In genomic region chr15:101723161-101723873, GRCh38 we compare ENCODE assay signal across 8 cellular contexts. TPM values are rescaled to one million over a fixed set of nuclear protein-coding genes. Genes with fewer than 3 reads are reported as not detected.
A peak's percentile ranks its signal among the peaks of the same experiment; 100 is the strongest.
DNase-seq lines count a peak whose midpoint lies in the region; ATAC-seq, FAIRE-seq and TF ChIP-seq lines count a peak whose summit lies in the region.

No MANE protein-coding gene starts in this region.

- BruUV-seq in K562 (replicated peaks; lab: Mats Ljungman, UMichigan), result TSS peak; percentile 66
- TSS peak; percentile 71 for BruUV-seq in HepG2 (replicated peaks; lab: Mats Ljungman, UMichigan)

- H3K36me3 ChIP-seq in BJ (ENCODE audit: control insufficient read depth, insufficient read depth, low read length) (peaks cover 12% of the 10 kb centered on the region), RWPE2 (ENCODE audit: low read depth) (peaks cover 18% of the 10 kb centered on the region; the same call in 1 of the 2 replicates), K562 (ENCODE audit: control insufficient read depth, insufficient read depth, low read length) (peaks cover 38% of the 10 kb centered on the region; the same call in 2 of the 3 replicates), HepG2 (replicated peaks in 1 of 2; ENCODE audit: control insufficient read depth in 1 of 2, insufficient read depth in 2 of 2, low read length in 2 of 2) (peaks cover 10 to 26% of the 10 kb centered on the region in 2 experiments)

- H3K4me1 ChIP-seq in RWPE2 (ENCODE audit: insufficient read depth, poor library complexity, severe bottlenecking) (peaks cover 3% of the 10 kb centered on the region), K562 (replicated peaks in 1 of 2; ENCODE audit: control insufficient read depth in 2 of 2, insufficient read depth in 2 of 2, low read length in 2 of 2) (peaks cover 6 to 13% of the 10 kb centered on the region in 2 experiments; a peak in 3 of 5 replicates), HepG2 (ENCODE audit: insufficient read depth, low read length) (peaks cover 21% of the 10 kb centered on the region)

- H3K9me1 ChIP-seq in K562 (ENCODE audit: control insufficient read depth, insufficient read depth, low read length), result no peaks in the 10 kb centered on the region

- no peak for TF ChIP-seq CTCF in BJ (IDR thresholded peaks at IDR 0.05; ENCODE audit: insufficient read depth, low read depth, low read length)
- TF ChIP-seq CTCF in RWPE2 (IDR thresholded peaks at IDR 0.05; ENCODE audit: poor library complexity, severe bottlenecking), result no peak
- no peak for TF ChIP-seq CTCF in K562 (IDR thresholded peaks at IDR 0.05 in 2 of 3, conservative IDR thresholded peaks at IDR 0.05 in 1 of 3; ENCODE audit: insufficient read depth in 2 of 3, low read depth in 1 of 3, low read length in 3 of 3)
- TF ChIP-seq CTCF in HepG2 (CRISPR knock-in tag; IDR thresholded peaks at IDR 0.05), result no peak

- peak overlapping the region; percentile 56 for H3K27ac Mint-ChIP-seq in stimulated activated naive B cell treated with anti-CD40 and anti-IgM and Interleukin-4, amounts not matched to agents 10 μg/mL and 1 μg/mL and 100 μg/mL, for 72 hours

- DNase-seq in BJ (ENCODE audit: low read depth) (no peak), RWPE2 (ENCODE audit: low spot score) (no peak), K562 (ENCODE audit: extremely low read depth in 1 of 4, low spot score in 3 of 4) (peak in 1 of 4 experiments; percentile 23), HepG2 (ENCODE audit: low spot score) (no peak), ACHN (no peak)
- peak; percentile 18 for DNase-seq in stimulated activated naive B cell treated with anti-CD40 and anti-IgM and Interleukin-4, amounts not matched to agents 10 μg/mL and 1 μg/mL and 100 μg/mL, for 72 hours

- H3K9me3 ChIP-seq in RWPE2 (ENCODE audit: severe bottlenecking) (no peaks in the 10 kb centered on the region), K562 (replicated peaks; ENCODE audit: control insufficient read depth, insufficient read depth, low read depth, low read length) (no peaks in the 10 kb centered on the region), HepG2 (ENCODE audit: low read length) (no peaks in the 10 kb centered on the region)

- H3K4me2 ChIP-seq in K562 (ENCODE audit: insufficient read depth, low read length), result peak overlapping the region; percentile 81
- H3K4me2 ChIP-seq in HepG2 (ENCODE audit: low read depth, low read length), result peak overlapping the region; percentile 85

- no peaks in the 10 kb centered on the region for H3K27me3 Mint-ChIP-seq in stimulated activated naive B cell treated with anti-CD40 and anti-IgM and Interleukin-4, amounts not matched to agents 10 μg/mL and 1 μg/mL and 100 μg/mL, for 72 hours

- TF ChIP-seq POLR2A in K562 (conservative IDR thresholded peaks at IDR 0.05) (no peak), HepG2 (IDR thresholded peaks at IDR 0.05; ENCODE audit: insufficient read depth in 1 of 2, low read depth in 2 of 2, low read length in 2 of 2) (no peak)

- H3K4me3 Mint-ChIP-seq in stimulated activated naive B cell treated with anti-CD40 and anti-IgM and Interleukin-4, amounts not matched to agents 10 μg/mL and 1 μg/mL and 100 μg/mL, for 72 hours, result peak overlapping the region; percentile 80 to 85

- H4K20me1 ChIP-seq in K562 (replicated peaks; ENCODE audit: control insufficient read depth, insufficient read depth, low read length) (no peaks in the 10 kb centered on the region), HepG2 (ENCODE audit: insufficient read depth, low read length) (no peaks in the 10 kb centered on the region)

- intact Hi-C loops in K562 (cut with micrococcal nuclease) (no loop called here), HepG2 (cut with micrococcal nuclease; ENCODE audit: unreplicated experiment) (no loop called here)

- no peak for TF ChIP-seq RAD21 in K562 (CRISPR knock-in tag; conservative IDR thresholded peaks at IDR 0.05 in 1 of 2, IDR thresholded peaks at IDR 0.05 in 1 of 2)
- TF ChIP-seq RAD21 in HepG2 (CRISPR knock-in tag; IDR thresholded peaks at IDR 0.05), result no peak

- H3K9ac ChIP-seq in K562 (ENCODE audit: insufficient read depth in 1 of 2, low read depth in 2 of 2, low read length in 2 of 2), result peak overlapping the region; percentile 69 to 98
- H3K9ac ChIP-seq in HepG2 (ENCODE audit: insufficient read depth, low read depth, low read length), result peak overlapping the region; percentile 97

- H2AFZ ChIP-seq in K562 (ENCODE audit: low read depth, low read length) (peak overlapping the region; percentile 97), HepG2 (ENCODE audit: low read length) (no peak overlapping the region)

- H3K27ac ChIP-seq in RWPE2 (ENCODE audit: poor library complexity, severe bottlenecking), result peak overlapping the region; percentile 34
- H3K27ac ChIP-seq in K562 (ENCODE audit: extremely low read depth, low read depth, low read length), result peak overlapping the region; percentile 76; the same call in 1 of the 3 replicates
- peak overlapping the region; percentile 93 for H3K27ac ChIP-seq in HepG2 (ENCODE audit: extremely low read length, insufficient read depth, low read length)

- H3K4me3 ChIP-seq in BJ (ENCODE audit: low read depth, low read length) (peak overlapping the region; percentile 87), RWPE2 (ENCODE audit: severe bottlenecking) (peak overlapping the region; percentile 77), K562 (peak overlapping the region; percentile 53), HepG2 (replicated peaks in 1 of 3; ENCODE audit: insufficient read depth in 1 of 3, low read depth in 2 of 3, low read length in 3 of 3) (peak overlapping the region; percentile 80 to 88 (median 86))

- H3K79me2 ChIP-seq in K562 (ENCODE audit: control insufficient read depth, insufficient read depth, low read length), result peaks cover 11% of the 10 kb centered on the region; the same call in 2 of the 3 replicates
- H3K79me2 ChIP-seq in HepG2 (ENCODE audit: insufficient read depth, low read length), result peaks cover 3% of the 10 kb centered on the region

- POLR2A ChIA-PET in BJ (lab: Charles Lee) (no interaction called here), K562 (lab: Yijun Ruan, JAX) (interaction anchor here (0.7 to 1.9 kb wide), 7 partner anchors 9 to 81 kb away, joined by 3 to 5 read pairs (median 4); no protein-coding TSS in a partner anchor), HepG2 (lab: Yijun Ruan, JAX) (interaction anchor here (1.0 to 2.0 kb wide), 2 partner anchors 35 to 194 kb away, joined by 4 to 6 read pairs; no protein-coding TSS in a partner anchor)

- in situ Hi-C loops in K562 (cut with MboI), result no loop called here
- in situ Hi-C loops in HepG2 (cut with HindIII; ENCODE audit: extremely low pct_ligation_motif_present, low pct_unique_long_range_greater_than_20kb), result no loop called here
- in situ Hi-C loops in ACHN (cut with HindIII; ENCODE audit: low pct_ligation_motif_present, low pct_unique_long_range_greater_than_20kb, low sequenced_read_pairs), result no loop called here

- peaks cover 20 to 33% of the 10 kb centered on the region in 2 donors for H3K36me3 Mint-ChIP-seq in stimulated activated naive B cell treated with anti-CD40 and anti-IgM and Interleukin-4, amounts not matched to agents 10 μg/mL and 1 μg/mL and 100 μg/mL, for 72 hours

- FAIRE-seq in K562 (lab: Jason Lieb, UNC) (peak; percentile 63), HepG2 (lab: Jason Lieb, UNC) (no peak)

- CTCF ChIA-PET in BJ (lab: Yijun Ruan, JAX) (interaction anchor here (2.1 kb wide), 1 partner anchor 10 kb away, joined by 5 read pairs; no protein-coding TSS in a partner anchor), K562 (lab: Yijun Ruan, JAX; ENCODE audit: low intra/inter-chr PET ratio) (no interaction called here), HepG2 (lab: Yijun Ruan, JAX; ENCODE audit: low intra/inter-chr PET ratio, low total read pairs) (no interaction called here)

- H3K27me3 ChIP-seq in BJ (ENCODE audit: control insufficient read depth, insufficient read depth, low read length) (no peaks in the 10 kb centered on the region), RWPE2 (ENCODE audit: insufficient read depth, poor library complexity, severe bottlenecking) (no peaks in the 10 kb centered on the region), K562 (ENCODE audit: control insufficient read depth in 2 of 2, insufficient read depth in 2 of 2, low read length in 2 of 2) (no peaks in the 10 kb centered on the region), HepG2 (ENCODE audit: control insufficient read depth in 1 of 2, insufficient read depth in 2 of 2, low read length in 2 of 2) (no peaks in the 10 kb centered on the region)

- 9% methylated on average over 8 of the region's 8 CpGs for WGBS in K562 (ENCODE audit: insufficient coverage, low coverage, missing lambda C conversion rate)
- WGBS in HepG2 (ENCODE audit: low lambda C conversion rate), result under 1% methylated on average over 8 of the region's 8 CpGs

- peaks cover 9 to 16% of the 10 kb centered on the region in 2 donors for H3K4me1 Mint-ChIP-seq in stimulated activated naive B cell treated with anti-CD40 and anti-IgM and Interleukin-4, amounts not matched to agents 10 μg/mL and 1 μg/mL and 100 μg/mL, for 72 hours

- peak; percentile 46 for ATAC-seq in GM18867 (IDR thresholded peaks at IDR 0.05; ENCODE audit: unreplicated experiment)
- peak; percentile 41 for ATAC-seq in HG03175 (IDR thresholded peaks at IDR 0.05; ENCODE audit: unreplicated experiment)
- no peak for ATAC-seq in RWPE2 (ENCODE audit: low read depth)
- no peak for ATAC-seq in K562
- ATAC-seq in HepG2, result no peak
- peak; percentile 34 to 37 for ATAC-seq in stimulated activated naive B cell treated with anti-CD40 and anti-IgM and Interleukin-4, amounts not matched to agents 10 μg/mL and 1 μg/mL and 100 μg/mL, for 72 hours (replicated peaks)

- peaks cover 6 to 7% of the 10 kb centered on the region in 2 donors for H3K9me3 Mint-ChIP-seq in stimulated activated naive B cell treated with anti-CD40 and anti-IgM and Interleukin-4, amounts not matched to agents 10 μg/mL and 1 μg/mL and 100 μg/mL, for 72 hours

- no peak for TF ChIP-seq EP300 in K562 (IDR thresholded peaks at IDR 0.05; ENCODE audit: low read length)
- no peak for TF ChIP-seq EP300 in HepG2 (IDR thresholded peaks at IDR 0.05; ENCODE audit: low read depth in 2 of 2, low read length in 2 of 2)
- no peak for TF ChIP-seq EP300 in HepG2 (CRISPR knock-in tag; IDR thresholded peaks at IDR 0.05; ENCODE audit: borderline replicate concordance)

RNA-seq across cellular contexts. Expression of gene TARS3, which starts 1.0 kb away (rescaled TPM):
- polyA plus RNA-seq in BJ (2011; rRNA removed) (3.1 and 4.6 TPM in 2 replicates), K562 (2011; rRNA removed) (5.1 and 5.8 TPM in 2 replicates), K562 (2014; fragmentation: Illumina TruSeq; extraction: Trizol) (8.1 and 9.8 TPM in 2 replicates), K562 (2014; fragmentation: Nextera tagmentation; extraction: Ambion mirVana) (1 to 10 TPM; 2.1 to 3.0 TPM), K562 (2014; rRNA removed) (10.0 and 10.9 TPM in 2 replicates), HepG2 (2011; rRNA removed) (3.4 and 4.1 TPM in 2 replicates)
- polyA minus RNA-seq in BJ (2011; rRNA and poly(A)+ RNA removed), result 4.2 and 4.4 TPM in 2 replicates
- 10.9 and 23.9 TPM in 2 replicates for total RNA-seq in K562 (2011; cell fraction: chromatin; rRNA removed; ENCODE audit: low replicate concordance)
- total RNA-seq in K562 (2011; cell fraction: nucleolus; rRNA removed), result 7.0 and 8.3 TPM in 2 replicates
- 10.9 and 14.0 TPM in 2 replicates for total RNA-seq in K562 (2011; cell fraction: nucleoplasm; rRNA removed)
- total RNA-seq in K562 (2014; rRNA removed) (12.1 and 13.3 TPM in 2 replicates), K562 (2014; rRNA removed; fragmentation: Illumina TruSeq; extraction: Trizol) (13.2 and 14.5 TPM in 2 replicates), K562 (2015; rRNA removed; fragmentation: Illumina TruSeq; extraction: Trizol) (14.3 and 14.7 TPM in 2 replicates), K562 (2021) (8.6 and 8.7 TPM in 2 replicates), HepG2 (2016; rRNA removed; fragmentation: Illumina TruSeq; extraction: Trizol) (11.7 and 13.9 TPM in 2 replicates)
- 1.7 and 2.2 TPM in 2 replicates for polyA plus RNA-seq in K562 (2011; cell fraction: cytosol; rRNA removed)
- 6.0 and 7.4 TPM in 2 replicates for polyA plus RNA-seq in K562 (2011; cell fraction: nucleus; rRNA removed)
- polyA plus RNA-seq in K562 (2012), result 6.1 and 6.9 TPM in 2 replicates
- polyA minus RNA-seq in K562 (2011; rRNA and poly(A)+ RNA removed), result 9.8 and 11.1 TPM in 2 replicates
- 6.9 and 7.2 TPM in 2 replicates for polyA minus RNA-seq in K562 (2011; cell fraction: cytosol; rRNA and poly(A)+ RNA removed)
- 9.4 and 12.6 TPM in 2 replicates for polyA minus RNA-seq in K562 (2011; cell fraction: nucleus; rRNA and poly(A)+ RNA removed)
- 3.9 and 4.7 TPM in 2 replicates for total RNA-seq in HepG2 (2016; cell fraction: cytosol; rRNA removed; fragmentation: Illumina TruSeq; extraction: Trizol; ENCODE audit: low read depth)
- total RNA-seq in HepG2 (2016; cell fraction: insoluble cytoplasmic fraction; rRNA removed; fragmentation: Illumina TruSeq; extraction: Trizol), result 11.8 and 14.6 TPM in 2 replicates
- 4.8 and 5.1 TPM in 2 replicates for total RNA-seq in HepG2 (2016; cell fraction: membrane; rRNA removed; fragmentation: Illumina TruSeq; extraction: Trizol)
- total RNA-seq in HepG2 (2016; cell fraction: nucleus; rRNA removed; fragmentation: Illumina TruSeq; extraction: Trizol), result 11.8 and 13.9 TPM in 2 replicates
- 1.5 and 2.3 TPM in 2 replicates for polyA plus RNA-seq in HepG2 (2011; cell fraction: cytosol; rRNA removed)
- polyA plus RNA-seq in HepG2 (2011; cell fraction: nucleus; rRNA removed), result 6.1 and 6.6 TPM in 2 replicates
- 7.3 and 8.6 TPM in 2 replicates for polyA plus RNA-seq in HepG2 (2012)
- 0.68 and 0.69 TPM in 2 replicates for polyA plus RNA-seq in HepG2 (2016; cell fraction: cytosol; fragmentation: Illumina TruSeq; extraction: Trizol; ENCODE audit: low read depth)
- polyA plus RNA-seq in HepG2 (2016; cell fraction: insoluble cytoplasmic fraction; fragmentation: Illumina TruSeq; extraction: Trizol; ENCODE audit: low read depth), result 10.7 and 13.5 TPM in 2 replicates
- 2.0 and 2.2 TPM in 2 replicates for polyA plus RNA-seq in HepG2 (2016; cell fraction: membrane; fragmentation: Illumina TruSeq; extraction: Trizol; ENCODE audit: low read depth)
- 16.9 and 17.0 TPM in 2 replicates for polyA plus RNA-seq in HepG2 (2016; cell fraction: nucleus; fragmentation: Illumina TruSeq; extraction: Trizol; ENCODE audit: insufficient read depth, low read depth)
- 2.5 and 6.3 TPM in 2 replicates for polyA minus RNA-seq in HepG2 (2011; rRNA and poly(A)+ RNA removed; ENCODE audit: low replicate concordance)
- 4.1 and 6.4 TPM in 2 replicates for polyA minus RNA-seq in HepG2 (2011; cell fraction: cytosol; rRNA and poly(A)+ RNA removed)
- 23.7 and 24.6 TPM in 2 replicates for polyA minus RNA-seq in HepG2 (2011; cell fraction: nucleus; rRNA and poly(A)+ RNA removed)

Comparison
In these comparisons a context has a peak if more than half of its experiments do, and no peak if none do; other contexts are left out.
1. ATAC-seq: peak in GM18867 (single experiment), HG03175 (single experiment) and stimulated activated naive B cell treated with anti-CD40 and anti-IgM and Interleukin-4, amounts not matched to agents 10 μg/mL and 1 μg/mL and 100 μg/mL, for 72 hours (2 of 2); none in RWPE2 (single experiment), K562 (single experiment) and HepG2 (single experiment).
2. H3K27ac ChIP-seq: peak in every context shown above with its lines; median percentile 93 in HepG2; 76 in K562; 34 in RWPE2.
3. Peak in every context shown above with its lines, with median percentiles within 50 percentile points of each other: H3K4me3 ChIP-seq.